8 cellular contexts compared by ENCODE assay signal in the genomic region with DNA sequence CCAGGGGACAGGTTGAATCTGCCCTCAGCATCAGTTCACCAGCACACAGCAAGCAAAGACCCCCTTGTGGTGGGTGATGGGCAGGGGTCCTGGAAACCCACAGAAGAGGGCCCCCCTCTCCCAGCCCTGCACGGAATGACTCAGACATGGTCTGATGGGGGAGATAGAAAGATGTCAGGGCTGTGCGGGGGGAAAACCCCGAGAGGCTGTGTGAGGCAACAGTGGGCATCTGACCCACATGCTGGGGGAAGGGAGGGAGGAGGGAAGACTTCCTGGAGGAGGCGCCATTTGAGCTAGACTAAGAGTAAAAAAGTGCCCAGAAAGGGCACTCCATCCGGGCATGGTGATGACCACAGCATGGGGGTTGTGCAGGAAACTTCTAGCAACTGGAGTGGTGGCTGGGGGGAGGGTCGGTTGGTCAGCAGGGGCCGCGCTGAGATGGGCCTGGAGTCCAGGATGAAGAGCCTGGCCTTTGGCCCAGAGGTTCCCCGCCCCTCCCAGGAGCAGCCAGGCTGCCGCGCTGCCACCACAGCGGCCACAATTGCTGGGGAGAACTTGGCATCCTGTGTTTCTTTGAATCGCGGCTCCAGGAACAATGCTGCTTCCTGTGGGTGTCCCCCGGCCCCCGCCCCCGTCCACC. TPM values are rescaled to one million over a fixed set of nuclear protein-coding genes. Genes with fewer than 3 reads are reported as not detected.
DNase-seq lines count a peak whose midpoint lies in the region; ATAC-seq, FAIRE-seq and TF ChIP-seq lines count a peak whose summit lies in the region.

No MANE protein-coding gene starts in this region.

- H2AFZ ChIP-seq in keratinocyte (ENCODE audit: control insufficient read depth, low read length), result no peak overlapping the region

- H3K9me1 ChIP-seq in keratinocyte (ENCODE audit: control insufficient read depth, extremely low read depth, insufficient read depth, low read length), result peaks cover 3% of the 10 kb centered on the region

- dilution Hi-C loops in keratinocyte (cut with MboI; ENCODE audit: extremely low pct_ligation_motif_present, low sequenced_read_pairs), result no loop called here

- H3K9ac ChIP-seq in keratinocyte (ENCODE audit: control insufficient read depth, extremely low read depth, insufficient read depth, low read length), result peak overlapping the region; percentile 79

- H3K9me3 ChIP-seq in keratinocyte (ENCODE audit: control insufficient read depth, low read depth, low read length), result no peaks in the 10 kb centered on the region

- H3K27me3 ChIP-seq in GM06990 (replicated peaks; ENCODE audit: control insufficient read depth, insufficient read depth, low read length), result no peaks in the 10 kb centered on the region; the same call in 1 of the 2 replicates
- no peaks in the 10 kb centered on the region for H3K27me3 ChIP-seq in keratinocyte (ENCODE audit: control insufficient read depth, extremely low read depth, insufficient read depth, low read length)

- peaks cover 3% of the 10 kb centered on the region for H4K20me1 ChIP-seq in keratinocyte (ENCODE audit: control insufficient read depth, extremely low read depth, insufficient read depth, low read length)

- TF ChIP-seq CTCF in GM06990 (IDR thresholded peaks at IDR 0.05; ENCODE audit: insufficient read depth, low read length, poor library complexity, severe bottlenecking) (no peak), keratinocyte (optimal IDR thresholded peaks at IDR 0.05 in 1 of 3, IDR thresholded peaks at IDR 0.05 in 1 of 3, conservative IDR thresholded peaks at IDR 0.05 in 1 of 3; ENCODE audit: extremely low read depth in 1 of 3, insufficient read depth in 2 of 3, low read length in 3 of 3) (peak in 1 of 3 experiments; percentile 8)

- peak overlapping the region; percentile 96 for H3K4me2 ChIP-seq in keratinocyte (ENCODE audit: control insufficient read depth, extremely low read depth, insufficient read depth, low read depth, low read length)

- H3K79me2 ChIP-seq in keratinocyte (ENCODE audit: control insufficient read depth, insufficient read depth, low read length), result peaks cover 20% of the 10 kb centered on the region

- no peak overlapping the region for H3K4me3 ChIP-seq in GM06990 (replicated peaks; ENCODE audit: low read depth, low read length)
- peak overlapping the region; percentile 56 to 74 (median 63) for H3K4me3 ChIP-seq in keratinocyte (ENCODE audit: control insufficient read depth in 2 of 3, extremely low read depth in 1 of 3, insufficient read depth in 2 of 3, low read depth in 1 of 3, low read length in 3 of 3)

- ATAC-seq in HG02870 (IDR thresholded peaks at IDR 0.05; ENCODE audit: unreplicated experiment), result no peak

- H3K4me1 ChIP-seq in keratinocyte (ENCODE audit: control insufficient read depth, extremely low read depth, insufficient read depth, low read length), result peaks cover 52% of the 10 kb centered on the region

- peak overlapping the region; percentile 95 for H3K27ac ChIP-seq in keratinocyte (ENCODE audit: control insufficient read depth, insufficient read depth, low read length)

- peak; percentile 17 for FAIRE-seq in keratinocyte (lab: Jason Lieb, UNC)

- DNase-seq in GM06990 (ENCODE audit: extremely low read depth, insufficient read length) (peak; percentile 45), RPMI7951 (ENCODE audit: low read depth) (peak; percentile 87), keratinocyte (ENCODE audit: low read depth, low spot score) (no peak), cerebellar cortex (ENCODE audit: low spot score) (no peak), mucosa of gallbladder (ENCODE audit: low spot score) (no peak)
- DNase-seq in activated naive CD4-positive, alpha-beta T cell treated with anti-CD3 and anti-CD28 coated beads, Interleukin-2, amount 50 U/mL, for 16 hours, result peak; percentile 64
- DNase-seq in stimulated activated CD4-positive, alpha-beta T cell treated with anti-CD3 and anti-CD28 coated beads, Interleukin-4, amount 100 ng/mL, for 24 hours, result peak; percentile 73

- H3K36me3 ChIP-seq in GM06990 (ENCODE audit: control insufficient read depth, insufficient read depth, low read length), result no peaks in the 10 kb centered on the region
- peaks cover 3 to 6% of the 10 kb centered on the region in 2 experiments for H3K36me3 ChIP-seq in keratinocyte (ENCODE audit: control insufficient read depth in 2 of 2, extremely low read depth in 1 of 2, insufficient read depth in 2 of 2, low read length in 2 of 2)

RNA-seq across cellular contexts. Expression of gene LFNG, which starts 2.5 kb away (rescaled TPM):
- 19.1 and 28.5 TPM in 2 replicates for total RNA-seq in RPMI7951 (2014; rRNA removed; shearing (Covaris generic))
- 17.7 to 21.1 TPM (median 20.8 TPM) in 3 replicates for polyA plus RNA-seq in keratinocyte
- polyA plus RNA-seq in keratinocyte (2011; ENCODE audit: low read depth), result 2.1 TPM
- polyA plus RNA-seq in keratinocyte (2011; cell fraction: cytosol; rRNA removed), result 7.5 and 18.4 TPM in 2 replicates
- polyA plus RNA-seq in keratinocyte (2011; cell fraction: nucleus; rRNA removed), result 24.0 and 32.4 TPM in 2 replicates
- 9.3 and 26.0 TPM in 2 replicates for polyA plus RNA-seq in keratinocyte (2012; ENCODE audit: low replicate concordance)
- 13.9 to 24.5 TPM (median 14.2 TPM) in 3 replicates for polyA minus RNA-seq in keratinocyte
- 40.9 TPM for polyA minus RNA-seq in keratinocyte (2011; cell fraction: cytosol; rRNA and poly(A)+ RNA removed)
- polyA minus RNA-seq in keratinocyte (2011; cell fraction: nucleus; rRNA and poly(A)+ RNA removed), result 27.8 and 29.3 TPM in 2 replicates
- 31.3 TPM for total RNA-seq in mucosa of gallbladder

RNA-seq across cellular contexts. Expression of gene BRAT1, which starts 33.3 kb away (rescaled TPM):
- total RNA-seq in RPMI7951 (2014; rRNA removed; shearing (Covaris generic)), result 22.6 and 28.8 TPM in 2 replicates
- 6.4 to 12.6 TPM (median 10.0 TPM) in 3 replicates for polyA plus RNA-seq in keratinocyte
- polyA plus RNA-seq in keratinocyte (2011; ENCODE audit: low read depth), result 2.5 TPM
- polyA plus RNA-seq in keratinocyte (2011; cell fraction: cytosol; rRNA removed), result 4.4 and 12.9 TPM in 2 replicates
- 22.6 and 32.9 TPM in 2 replicates for polyA plus RNA-seq in keratinocyte (2011; cell fraction: nucleus; rRNA removed)
- polyA plus RNA-seq in keratinocyte (2012; ENCODE audit: low replicate concordance), result 9.7 and 18.5 TPM in 2 replicates
- 5.1 to 12.8 TPM (median 8.4 TPM) in 3 replicates for polyA minus RNA-seq in keratinocyte
- 29.2 TPM for polyA minus RNA-seq in keratinocyte (2011; cell fraction: cytosol; rRNA and poly(A)+ RNA removed)
- 18.2 and 19.3 TPM in 2 replicates for polyA minus RNA-seq in keratinocyte (2011; cell fraction: nucleus; rRNA and poly(A)+ RNA removed)
- 35.2 TPM for total RNA-seq in mucosa of gallbladder

RNA-seq across cellular contexts. Expression of gene IQCE, which starts 36.7 kb away (rescaled TPM):
- total RNA-seq in RPMI7951 (2014; rRNA removed; shearing (Covaris generic)), result 10.1 and 14.8 TPM in 2 replicates
- 4.7 to 9.1 TPM (median 5.2 TPM) in 3 replicates for polyA plus RNA-seq in keratinocyte
- polyA plus RNA-seq in keratinocyte (2011; ENCODE audit: low read depth), result 6.6 TPM
- polyA plus RNA-seq in keratinocyte (2011; cell fraction: cytosol; rRNA removed), result 6.5 and 10.3 TPM in 2 replicates
- 15.0 and 18.3 TPM in 2 replicates for polyA plus RNA-seq in keratinocyte (2011; cell fraction: nucleus; rRNA removed)
- polyA plus RNA-seq in keratinocyte (2012; ENCODE audit: low replicate concordance), result 2.2 and 10.8 TPM in 2 replicates
- polyA minus RNA-seq in keratinocyte, result 8.2 to 16.2 TPM (median 8.6 TPM) in 3 replicates
- polyA minus RNA-seq in keratinocyte (2011; cell fraction: cytosol; rRNA and poly(A)+ RNA removed), result 6.9 TPM
- 6.0 and 9.8 TPM in 2 replicates for polyA minus RNA-seq in keratinocyte (2011; cell fraction: nucleus; rRNA and poly(A)+ RNA removed)
- total RNA-seq in mucosa of gallbladder, result 36.1 TPM

RNA-seq across cellular contexts. Expression of gene GRIFIN, which starts 45.9 kb away (rescaled TPM):
- total RNA-seq in RPMI7951 (2014; rRNA removed; shearing (Covaris generic)), result not detected in 2 replicates
- polyA plus RNA-seq in keratinocyte, result not detected in 3 replicates
- polyA plus RNA-seq in keratinocyte (2011; ENCODE audit: low read depth), result not detected
- polyA plus RNA-seq in keratinocyte (2011; cell fraction: cytosol; rRNA removed), result not detected in 2 replicates
- polyA plus RNA-seq in keratinocyte (2011; cell fraction: nucleus; rRNA removed), result not detected in 2 replicates
- polyA plus RNA-seq in keratinocyte (2012; ENCODE audit: low replicate concordance), result not detected in 2 replicates
- not detected in 3 replicates for polyA minus RNA-seq in keratinocyte
- polyA minus RNA-seq in keratinocyte (2011; cell fraction: cytosol; rRNA and poly(A)+ RNA removed), result not detected
- not detected in 2 replicates for polyA minus RNA-seq in keratinocyte (2011; cell fraction: nucleus; rRNA and poly(A)+ RNA removed)
- not detected for total RNA-seq in mucosa of gallbladder

Comparison
In these comparisons a context has a peak if more than half of its experiments do, and no peak if none do; other contexts are left out.
1. DNase-seq: peak in GM06990 (single experiment), RPMI7951 (single experiment), activated naive CD4-positive, alpha-beta T cell treated with anti-CD3 and anti-CD28 coated beads, Interleukin-2, amount 50 U/mL, for 16 hours (single experiment) and stimulated activated CD4-positive, alpha-beta T cell treated with anti-CD3 and anti-CD28 coated beads, Interleukin-4, amount 100 ng/mL, for 24 hours (single experiment); none in keratinocyte (single experiment), cerebellar cortex (single experiment) and mucosa of gallbladder (single experiment).